Comparison of ENCODE assay signal across 27 cellular contexts in genomic region chr7:102975854-102976253, GRCh38.
"Had no signal": no experiment of that assay in that cellular context is flagged by ENCODE, and none has a peak within 500 bp of the region (broad histone marks: within the 10 kb centered on the region; RNA-seq: fewer than 3 reads in every experiment).

No MANE protein-coding gene starts in this region.

- H3K9me3 Mint-ChIP-seq: dendritic cell treated with granulocyte-macrophage colony-stimulating factor and Interleukin-4, amounts not matched to agents 40 ng/mL and 50 ng/mL, for 4 days; effector memory CD8-positive, alpha-beta T cell had no signal

- H3K4me3 Mint-ChIP-seq: dendritic cell treated with granulocyte-macrophage colony-stimulating factor and Interleukin-4, amounts not matched to agents 40 ng/mL and 50 ng/mL, for 4 days; effector memory CD8-positive, alpha-beta T cell; endodermal cell; memory B cell; mesothelial cell of epicardium; naive thymus-derived CD8-positive, alpha-beta T cell had no signal

- H3K36me3 Mint-ChIP-seq: naive B cell had no signal

- H3K27me3 ChIP-seq: colonic mucosa, esophagus squamous epithelium, gastrocnemius medialis, heart right ventricle, left lung had no signal

- H3K27me3 Mint-ChIP-seq: dendritic cell treated with granulocyte-macrophage colony-stimulating factor and Interleukin-4, amounts not matched to agents 40 ng/mL and 50 ng/mL, for 4 days; naive B cell had no signal

- H3K36me3 ChIP-seq: colonic mucosa, esophagus squamous epithelium, gastrocnemius medialis, heart right ventricle, left lung, lower lobe of right lung had no signal

- H3K27ac Mint-ChIP-seq: dendritic cell treated with granulocyte-macrophage colony-stimulating factor and Interleukin-4, amounts not matched to agents 40 ng/mL and 50 ng/mL, for 4 days; effector memory CD8-positive, alpha-beta T cell; endodermal cell; memory B cell; mesothelial cell of epicardium had no signal

- H3K4me1 Mint-ChIP-seq: endodermal cell, memory B cell, mesothelial cell of epicardium, naive B cell had no signal

- ATAC-seq: effector memory CD8-positive, alpha-beta T cell; esophagus mucosa; gastrocnemius medialis; heart right ventricle; left cardiac atrium; left lung; left ventricle myocardium superior; lower lobe of right lung; mucosa of descending colon; naive thymus-derived CD8-positive, alpha-beta T cell had no signal

- H3K27ac ChIP-seq: colonic mucosa, epithelial cell of prostate, esophagus squamous epithelium, gastrocnemius medialis, heart right ventricle, left lung, lower lobe of right lung had no signal

- H3K4me3 ChIP-seq: colonic mucosa, esophagus squamous epithelium, gastrocnemius medialis, heart right ventricle, left lung, lower lobe of right lung, mucosa of descending colon had no signal

- H3K9me3 ChIP-seq: colonic mucosa, esophagus squamous epithelium, gastrocnemius medialis, mucosa of descending colon had no signal

- DNase-seq: colonic mucosa; cortex of kidney; effector CD8-positive, alpha-beta T cell; effector memory CD8-positive, alpha-beta T cell; endodermal cell; erythroblast; esophagus squamous epithelium; foreskin fibroblast; foreskin melanocyte; gastrocnemius medialis; glutamatergic neuron; head of caudate nucleus; heart right ventricle; hippocampal formation; left cardiac atrium; left ventricle myocardium superior; lower lobe of right lung; mesendoderm; mucosa of descending colon; naive B cell; naive thymus-derived CD8-positive, alpha-beta T cell had no signal

- H3K4me1 ChIP-seq: colonic mucosa, esophagus squamous epithelium, gastrocnemius medialis, left lung, lower lobe of right lung had no signal
